In genomic region chr15:76931397-76932089, GRCh38 we compare ENCODE assay signal across 1 cellular context.
A peak's percentile ranks its signal among the peaks of the same experiment; 100 is the strongest.
TF ChIP-seq lines count a peak whose summit lies in the region.

A gene with protein sequence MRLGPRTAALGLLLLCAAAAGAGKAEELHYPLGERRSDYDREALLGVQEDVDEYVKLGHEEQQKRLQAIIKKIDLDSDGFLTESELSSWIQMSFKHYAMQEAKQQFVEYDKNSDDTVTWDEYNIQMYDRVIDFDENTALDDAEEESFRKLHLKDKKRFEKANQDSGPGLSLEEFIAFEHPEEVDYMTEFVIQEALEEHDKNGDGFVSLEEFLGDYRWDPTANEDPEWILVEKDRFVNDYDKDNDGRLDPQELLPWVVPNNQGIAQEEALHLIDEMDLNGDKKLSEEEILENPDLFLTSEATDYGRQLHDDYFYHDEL (plus strand): TSS chr15:76931749. CDS start chr15:76931842, 93 bp downstream.

TF ChIP-seq in HepG2, 621 proteins besides CTCF, POLR2A, EP300 and RAD21 (continued from another document and continues in another):
- TF ChIP-seq ZNF460 (CRISPR knock-in tag; IDR thresholded peaks at IDR 0.05; ENCODE audit: borderline replicate concordance): no peak
- 0 out of 2 replicates have a peak, but pooled peaks have one; percentile 46 for TF ChIP-seq GZF1 (CRISPR knock-in tag; IDR thresholded peaks at IDR 0.05)
- TF ChIP-seq KLF11 (CRISPR knock-in tag; IDR thresholded peaks at IDR 0.05): 0 out of 2 replicates have a peak, but pooled peaks have one; percentile 26
- TF ChIP-seq ZBTB38 (CRISPR knock-in tag; IDR thresholded peaks at IDR 0.05): no peak
- TF ChIP-seq, protein P1, sequence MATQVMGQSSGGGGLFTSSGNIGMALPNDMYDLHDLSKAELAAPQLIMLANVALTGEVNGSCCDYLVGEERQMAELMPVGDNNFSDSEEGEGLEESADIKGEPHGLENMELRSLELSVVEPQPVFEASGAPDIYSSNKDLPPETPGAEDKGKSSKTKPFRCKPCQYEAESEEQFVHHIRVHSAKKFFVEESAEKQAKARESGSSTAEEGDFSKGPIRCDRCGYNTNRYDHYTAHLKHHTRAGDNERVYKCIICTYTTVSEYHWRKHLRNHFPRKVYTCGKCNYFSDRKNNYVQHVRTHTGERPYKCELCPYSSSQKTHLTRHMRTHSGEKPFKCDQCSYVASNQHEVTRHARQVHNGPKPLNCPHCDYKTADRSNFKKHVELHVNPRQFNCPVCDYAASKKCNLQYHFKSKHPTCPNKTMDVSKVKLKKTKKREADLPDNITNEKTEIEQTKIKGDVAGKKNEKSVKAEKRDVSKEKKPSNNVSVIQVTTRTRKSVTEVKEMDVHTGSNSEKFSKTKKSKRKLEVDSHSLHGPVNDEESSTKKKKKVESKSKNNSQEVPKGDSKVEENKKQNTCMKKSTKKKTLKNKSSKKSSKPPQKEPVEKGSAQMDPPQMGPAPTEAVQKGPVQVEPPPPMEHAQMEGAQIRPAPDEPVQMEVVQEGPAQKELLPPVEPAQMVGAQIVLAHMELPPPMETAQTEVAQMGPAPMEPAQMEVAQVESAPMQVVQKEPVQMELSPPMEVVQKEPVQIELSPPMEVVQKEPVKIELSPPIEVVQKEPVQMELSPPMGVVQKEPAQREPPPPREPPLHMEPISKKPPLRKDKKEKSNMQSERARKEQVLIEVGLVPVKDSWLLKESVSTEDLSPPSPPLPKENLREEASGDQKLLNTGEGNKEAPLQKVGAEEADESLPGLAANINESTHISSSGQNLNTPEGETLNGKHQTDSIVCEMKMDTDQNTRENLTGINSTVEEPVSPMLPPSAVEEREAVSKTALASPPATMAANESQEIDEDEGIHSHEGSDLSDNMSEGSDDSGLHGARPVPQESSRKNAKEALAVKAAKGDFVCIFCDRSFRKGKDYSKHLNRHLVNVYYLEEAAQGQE (IDR thresholded peaks at IDR 0.05; ENCODE audit: borderline replicate concordance in 1 of 2, low read depth in 1 of 2, low read length in 2 of 2): no peak
- TF ChIP-seq TBX2 (CRISPR knock-in tag; IDR thresholded peaks at IDR 0.05; ENCODE audit: borderline replicate concordance): 0 out of 2 replicates have a peak, but pooled peaks have one; percentile 9
- no peak for TF ChIP-seq PAF1 (CRISPR knock-in tag; IDR thresholded peaks at IDR 0.05)
- no peak for TF ChIP-seq PRDM10 (CRISPR knock-in tag; IDR thresholded peaks at IDR 0.05; ENCODE audit: low read depth)
- no peak; the same call in 1 of the 2 replicates for TF ChIP-seq RFXAP (CRISPR knock-in tag; IDR thresholded peaks at IDR 0.05; ENCODE audit: borderline replicate concordance)
- TF ChIP-seq ATAD3A (CRISPR knock-in tag; IDR thresholded peaks at IDR 0.05): no peak
- TF ChIP-seq ZBTB37 (CRISPR knock-in tag; IDR thresholded peaks at IDR 0.05): no peak
- TF ChIP-seq ZNF747 (CRISPR knock-in tag; IDR thresholded peaks at IDR 0.05; ENCODE audit: borderline replicate concordance): no peak
- TF ChIP-seq ZFP37 (CRISPR knock-in tag; IDR thresholded peaks at IDR 0.05; ENCODE audit: borderline replicate concordance): no peak
- TF ChIP-seq, protein P2, sequence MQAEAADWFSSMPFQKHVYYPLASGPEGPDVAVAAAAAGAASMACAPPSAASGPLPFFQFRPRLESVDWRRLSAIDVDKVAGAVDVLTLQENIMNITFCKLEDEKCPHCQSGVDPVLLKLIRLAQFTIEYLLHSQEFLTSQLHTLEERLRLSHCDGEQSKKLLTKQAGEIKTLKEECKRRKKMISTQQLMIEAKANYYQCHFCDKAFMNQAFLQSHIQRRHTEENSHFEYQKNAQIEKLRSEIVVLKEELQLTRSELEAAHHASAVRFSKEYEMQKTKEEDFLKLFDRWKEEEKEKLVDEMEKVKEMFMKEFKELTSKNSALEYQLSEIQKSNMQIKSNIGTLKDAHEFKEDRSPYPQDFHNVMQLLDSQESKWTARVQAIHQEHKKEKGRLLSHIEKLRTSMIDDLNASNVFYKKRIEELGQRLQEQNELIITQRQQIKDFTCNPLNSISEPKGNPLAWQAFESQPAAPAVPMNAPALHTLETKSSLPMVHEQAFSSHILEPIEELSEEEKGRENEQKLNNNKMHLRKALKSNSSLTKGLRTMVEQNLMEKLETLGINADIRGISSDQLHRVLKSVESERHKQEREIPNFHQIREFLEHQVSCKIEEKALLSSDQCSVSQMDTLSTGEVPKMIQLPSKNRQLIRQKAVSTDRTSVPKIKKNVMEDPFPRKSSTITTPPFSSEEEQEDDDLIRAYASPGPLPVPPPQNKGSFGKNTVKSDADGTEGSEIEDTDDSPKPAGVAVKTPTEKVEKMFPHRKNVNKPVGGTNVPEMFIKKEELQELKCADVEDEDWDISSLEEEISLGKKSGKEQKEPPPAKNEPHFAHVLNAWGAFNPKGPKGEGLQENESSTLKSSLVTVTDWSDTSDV (CRISPR knock-in tag; IDR thresholded peaks at IDR 0.05): no peak
- TF ChIP-seq ZNF615 (CRISPR knock-in tag; IDR thresholded peaks at IDR 0.05; ENCODE audit: borderline replicate concordance): no peak
- no peak for TF ChIP-seq ZNF704 (CRISPR knock-in tag; IDR thresholded peaks at IDR 0.05; ENCODE audit: borderline replicate concordance)
- TF ChIP-seq ZBTB7B (CRISPR knock-in tag; IDR thresholded peaks at IDR 0.05): peak; percentile 14; the same call in 1 of the 2 replicates
- TF ChIP-seq ZNF225 (CRISPR knock-in tag; IDR thresholded peaks at IDR 0.05): no peak
- TF ChIP-seq ZNF670 (CRISPR knock-in tag; IDR thresholded peaks at IDR 0.05; ENCODE audit: borderline replicate concordance): no peak
- TF ChIP-seq ZNF616 (CRISPR knock-in tag; IDR thresholded peaks at IDR 0.05; ENCODE audit: low read depth): no peak
- TF ChIP-seq POLR2AphosphoS2 (IDR thresholded peaks at IDR 0.05; ENCODE audit: low read depth, low read length): no peak
- no peak for TF ChIP-seq PAWR (CRISPR knock-in tag; IDR thresholded peaks at IDR 0.05; ENCODE audit: borderline replicate concordance)
- TF ChIP-seq TBP (CRISPR knock-in tag; IDR thresholded peaks at IDR 0.05): no peak
- TF ChIP-seq ZNF468 (CRISPR knock-in tag; IDR thresholded peaks at IDR 0.05): no peak
- TF ChIP-seq HES4 (CRISPR knock-in tag; IDR thresholded peaks at IDR 0.05; ENCODE audit: borderline replicate concordance): peak; percentile 84
- no peak for TF ChIP-seq ZBTB25 (CRISPR knock-in tag; IDR thresholded peaks at IDR 0.05)
- TF ChIP-seq TCF12 (IDR thresholded peaks at IDR 0.05): no peak
- 0 out of 2 replicates have a peak, but pooled peaks have one; percentile 11 for TF ChIP-seq TCF12 (CRISPR knock-in tag; IDR thresholded peaks at IDR 0.05)
- TF ChIP-seq POLR2G (IDR thresholded peaks at IDR 0.05; ENCODE audit: low read depth, low read length): peak; percentile 95
- no peak for TF ChIP-seq SP1 (IDR thresholded peaks at IDR 0.05)
- TF ChIP-seq SP1 (CRISPR knock-in tag; IDR thresholded peaks at IDR 0.05): peak; percentile 81
- TF ChIP-seq ZSCAN30 (CRISPR knock-in tag; IDR thresholded peaks at IDR 0.05): no peak
- no peak for TF ChIP-seq ZFP36L2 (CRISPR knock-in tag; IDR thresholded peaks at IDR 0.05)
- TF ChIP-seq ZBTB44 (CRISPR knock-in tag; IDR thresholded peaks at IDR 0.05): no peak
- no peak for TF ChIP-seq HOXD1 (CRISPR knock-in tag; IDR thresholded peaks at IDR 0.05)
- no peak for TF ChIP-seq ARID2 (CRISPR knock-in tag; IDR thresholded peaks at IDR 0.05; ENCODE audit: borderline replicate concordance)
- TF ChIP-seq MXD1 (CRISPR knock-in tag; IDR thresholded peaks at IDR 0.05): 0 out of 2 replicates have a peak, but pooled peaks have one; percentile 52
- TF ChIP-seq YEATS2 (CRISPR knock-in tag; IDR thresholded peaks at IDR 0.05; ENCODE audit: borderline replicate concordance): no peak
- no peak for TF ChIP-seq MAFK (conservative IDR thresholded peaks at IDR 0.05 in 1 of 2, IDR thresholded peaks at IDR 0.05 in 1 of 2; ENCODE audit: low read length in 2 of 2)
- no peak for TF ChIP-seq SMARCC2 (IDR thresholded peaks at IDR 0.05)
- no peak for TF ChIP-seq SRSF9 (IDR thresholded peaks at IDR 0.05; ENCODE audit: borderline replicate concordance, insufficient read depth, low read depth, low read length, poor library complexity, severe bottlenecking)
- peak; percentile 66; the same call in 1 of the 2 replicates for TF ChIP-seq KAT7 (CRISPR knock-in tag; IDR thresholded peaks at IDR 0.05; ENCODE audit: borderline replicate concordance)
- no peak for TF ChIP-seq ZNF598 (CRISPR knock-in tag; IDR thresholded peaks at IDR 0.05; ENCODE audit: borderline replicate concordance)
- TF ChIP-seq ZBTB42 (CRISPR knock-in tag; IDR thresholded peaks at IDR 0.05): no peak
